ENCODE assay signal across 8 cellular contexts in the genomic region with DNA sequence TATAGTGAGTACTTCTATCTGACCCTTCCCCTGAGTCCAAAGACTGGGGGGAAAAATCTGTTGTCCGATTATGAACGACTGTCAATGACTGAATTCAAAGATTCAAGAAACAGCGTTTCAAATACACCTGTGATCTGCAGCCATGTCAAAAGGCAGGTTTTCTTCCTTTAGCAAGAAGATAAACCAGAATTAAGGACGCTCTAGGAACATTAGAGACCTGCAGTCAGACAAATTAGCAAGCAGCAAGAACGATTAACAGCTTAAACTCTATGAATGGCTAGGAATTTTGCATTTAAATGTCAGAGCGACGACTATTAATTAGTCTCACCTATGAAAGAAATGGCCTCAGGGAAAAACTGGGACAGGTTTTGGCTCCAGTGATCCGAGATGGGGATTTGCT. TPM values are rescaled to one million over a fixed set of nuclear protein-coding genes. Genes with fewer than 3 reads are reported as not detected.
DNase-seq lines count a peak whose midpoint lies in the region; ATAC-seq and TF ChIP-seq lines count a peak whose summit lies in the region.

No MANE protein-coding gene starts in this region.

- no peak for DNase-seq in right atrium auricular region (ENCODE audit: low spot score)
- no peak for DNase-seq in cardiac septum (ENCODE audit: low spot score)
- no peak for DNase-seq in caudate nucleus (lab: John Stamatoyannopoulos, UW)
- DNase-seq in mucosa of descending colon = no peak
- no peak for DNase-seq in vagina (ENCODE audit: extremely low spot score in 2 of 2)
- DNase-seq in mesenteric fat pad (ENCODE audit: low spot score) = no peak
- no peak for DNase-seq in NCI-H187 treated with DMSO at 0.1 percent for 48 hours (lab: John Stamatoyannopoulos, UW)

- no peaks in the 10 kb centered on the region for H3K9me3 ChIP-seq in right atrium auricular region
- no peaks in the 10 kb centered on the region for H3K9me3 ChIP-seq in mucosa of descending colon
- no peaks in the 10 kb centered on the region for H3K9me3 ChIP-seq in vagina

- ATAC-seq in mucosa of descending colon = no peak
- no peak for ATAC-seq in HG02970 (IDR thresholded peaks at IDR 0.05; ENCODE audit: low FRiP score, unreplicated experiment)

- TF ChIP-seq POLR2A in vagina (IDR thresholded peaks at IDR 0.05) = no peak

- H3K4me3 ChIP-seq in right atrium auricular region = peak overlapping the region; percentile 84 to 88
- H3K4me3 ChIP-seq in mucosa of descending colon = peak overlapping the region; percentile 84
- peak overlapping the region; percentile 77 to 81 for H3K4me3 ChIP-seq in vagina

- H3K4me1 ChIP-seq in right atrium auricular region (peaks cover 0 to 51% of the 10 kb centered on the region in 2 donors), mucosa of descending colon (ENCODE audit: low read depth) (peaks cover 23% of the 10 kb centered on the region), vagina (peaks cover 43% of the 10 kb centered on the region)

- H3K27me3 ChIP-seq in right atrium auricular region = no peaks in the 10 kb centered on the region
- no peaks in the 10 kb centered on the region for H3K27me3 ChIP-seq in vagina

- peak overlapping the region; percentile 99 to 100 for H3K27ac ChIP-seq in right atrium auricular region
- H3K27ac ChIP-seq in caudate nucleus (ENCODE audit: low read depth, low read length) = peak overlapping the region; percentile 24
- H3K27ac ChIP-seq in vagina = peak overlapping the region; percentile 22

- TF ChIP-seq CTCF in right atrium auricular region (IDR thresholded peaks at IDR 0.05) (no peak), mucosa of descending colon (IDR thresholded peaks at IDR 0.05) (no peak), vagina (IDR thresholded peaks at IDR 0.05) (no peak)

- H3K36me3 ChIP-seq in right atrium auricular region (peaks cover 22% of the 10 kb centered on the region), mucosa of descending colon (ENCODE audit: low read depth) (no peaks in the 10 kb centered on the region), vagina (peaks cover 0 to 9% of the 10 kb centered on the region in 2 donors)

- intact Hi-C loops in cardiac septum (cut with DNase I) = loop anchor here (5.0 to 10.0 kb wide), 6 partner anchors 37 to 298 kb away; partner anchors contain the start of genes GALNT4 and POC1B
- intact Hi-C loops in mucosa of descending colon (cut with DNase I, micrococcal nuclease) = loop anchor here in 1 of 2 donors (5.0 kb wide), 1 partner anchor 112 kb away; no protein-coding TSS in a partner anchor
- intact Hi-C loops in vagina (cut with DNase I) = no loop called here

RNA-seq across cellular contexts. Expression of gene DUSP6, which starts 2.0 kb away (rescaled TPM):
- total RNA-seq in right atrium auricular region (10 to 100 TPM; 25.7 to 54.1 TPM), cardiac septum (28.9 TPM), mucosa of descending colon (10 to 100 TPM; 56.6 to 82.1 (median 65.0) TPM), vagina (51.1 TPM), mesenteric fat pad (153 TPM)

Comparison
In these comparisons a context has a peak if more than half of its experiments do, and no peak if none do; other contexts are left out.
1. H3K27ac ChIP-seq: peak in every context shown above with its lines; median percentile 100 in right atrium auricular region; 24 in caudate nucleus; 22 in vagina.